In genomic region chr7:98177553-98177952, GRCh38 we compare ENCODE assay signal across 12 cellular contexts. TPM values are rescaled to one million over a fixed set of nuclear protein-coding genes. Genes with fewer than 3 reads are reported as not detected.
"Had no signal": no experiment of that assay in that cellular context is flagged by ENCODE, and none has a peak within 500 bp of the region (broad histone marks: within the 10 kb centered on the region; RNA-seq: fewer than 3 reads in every experiment).

No MANE protein-coding gene starts in this region.

- H3K27ac Mint-ChIP-seq: activated CD4-positive, alpha-beta T cell treated with anti-CD3 and anti-CD28 coated beads for 36 hours; activated naive CD4-positive, alpha-beta T cell treated with anti-CD3 and anti-CD28 coated beads for 36 hours; activated T-helper 17 cell treated with anti-CD3 and anti-CD28 coated beads, Interleukin-2, amount 50 U/mL, for 72 hours; effector memory CD8-positive, alpha-beta T cell; nephron; T-cell had no signal

- H3K27ac ChIP-seq: SK-N-MC, tibial nerve had no signal

- H3K4me1 ChIP-seq: tibial nerve had no signal

- H3K4me3 ChIP-seq: SK-N-MC, tibial nerve had no signal

- DNase-seq: activated CD4-positive, alpha-beta T cell treated with anti-CD3 and anti-CD28 coated beads for 36 hours; activated naive CD4-positive, alpha-beta T cell treated with anti-CD3 and anti-CD28 coated beads for 36 hours; effector memory CD8-positive, alpha-beta T cell; erythroblast; small intestine; T-cell; T1000 had no signal

- ATAC-seq: activated CD4-positive, alpha-beta T cell treated with anti-CD3 and anti-CD28 coated beads for 36 hours; activated T-helper 17 cell treated with anti-CD3 and anti-CD28 coated beads, Interleukin-2, amount 50 U/mL, for 72 hours; effector memory CD8-positive, alpha-beta T cell; T-cell had no signal

- H3K4me1 Mint-ChIP-seq: activated CD4-positive, alpha-beta T cell treated with anti-CD3 and anti-CD28 coated beads for 36 hours; activated T-helper 17 cell treated with anti-CD3 and anti-CD28 coated beads, Interleukin-2, amount 50 U/mL, for 72 hours; central memory CD8-positive, alpha-beta T cell; nephron; T-cell had no signal

- H3K4me3 Mint-ChIP-seq: activated CD4-positive, alpha-beta T cell treated with anti-CD3 and anti-CD28 coated beads for 36 hours; activated naive CD4-positive, alpha-beta T cell treated with anti-CD3 and anti-CD28 coated beads for 36 hours; activated T-helper 17 cell treated with anti-CD3 and anti-CD28 coated beads, Interleukin-2, amount 50 U/mL, for 72 hours; central memory CD8-positive, alpha-beta T cell; effector memory CD8-positive, alpha-beta T cell; nephron; T-cell had no signal

- H3K27me3 ChIP-seq: tibial nerve had no signal

- H3K9me3 Mint-ChIP-seq: activated naive CD4-positive, alpha-beta T cell treated with anti-CD3 and anti-CD28 coated beads for 36 hours; activated T-helper 17 cell treated with anti-CD3 and anti-CD28 coated beads, Interleukin-2, amount 50 U/mL, for 72 hours; central memory CD8-positive, alpha-beta T cell; effector memory CD8-positive, alpha-beta T cell; nephron; T-cell had no signal

- H3K9me3 ChIP-seq: tibial nerve had no signal

- H3K27me3 Mint-ChIP-seq: activated CD4-positive, alpha-beta T cell treated with anti-CD3 and anti-CD28 coated beads for 36 hours; activated T-helper 17 cell treated with anti-CD3 and anti-CD28 coated beads, Interleukin-2, amount 50 U/mL, for 72 hours; central memory CD8-positive, alpha-beta T cell; effector memory CD8-positive, alpha-beta T cell; T-cell had no signal

RNA-seq across cellular contexts. Expression of gene BHLHA15, which starts 33.7 kb away (rescaled TPM):
- total RNA-seq: activated T-helper 17 cell treated with anti-CD3 and anti-CD28 coated beads, Interleukin-2, amount 50 U/mL, for 72 hours; tibial nerve had no signal
